In genomic region chr16:69632836-69633235, GRCh38 we compare ENCODE assay signal across 7 cellular contexts.
"Had no signal": no experiment of that assay in that cellular context is flagged by ENCODE, and none has a peak within 500 bp of the region (broad histone marks: within the 10 kb centered on the region; RNA-seq: fewer than 3 reads in every experiment).

No MANE protein-coding gene starts in this region.

- H3K4me2 ChIP-seq: GM23338 had no signal

- H3K27ac ChIP-seq: HL-60 had no signal

- FAIRE-seq: H1, H54 had no signal

- DNase-seq: H9, HCEC 1CT, KG1 had no signal

- H3K4me3 ChIP-seq: GM23338 had no signal

- ATAC-seq: GM23338 had no signal

- H2AFZ ChIP-seq: GM23338 had no signal
